Comparison of ENCODE assay signal across 28 cellular contexts in genomic region chr21:36784942-36785341, GRCh38.
DNase-seq lines count a peak whose midpoint lies in the region; ATAC-seq and TF ChIP-seq lines count a peak whose summit lies in the region.
"Had no signal": no experiment of that assay in that cellular context is flagged by ENCODE, and none has a peak within 500 bp of the region (broad histone marks: within the 10 kb centered on the region; RNA-seq: fewer than 3 reads in every experiment).

No MANE protein-coding gene starts in this region.

- H3K36me3 Mint-ChIP-seq in activated naive CD8-positive, alpha-beta T cell treated with anti-CD3 and anti-CD28 coated beads, Interleukin-2, amount 50 U/mL, for 24 hours (ENCODE audit: low read depth) = peaks cover 2% of the 10 kb centered on the region

- H3K9me3 Mint-ChIP-seq in activated naive CD8-positive, alpha-beta T cell treated with anti-CD3 and anti-CD28 coated beads, Interleukin-2, amount 50 U/mL, for 24 hours = no peaks in the 10 kb centered on the region
- H3K9me3 Mint-ChIP-seq: CD8-positive, alpha-beta memory T cell; central memory CD8-positive, alpha-beta T cell had no signal

- H2AFZ ChIP-seq in neuronal stem cell (ENCODE audit: low read length) = no peak overlapping the region

- H2BK120ac ChIP-seq in neuronal stem cell (ENCODE audit: low read depth, low read length) = no peak overlapping the region

- peak; percentile 100 for ATAC-seq in left ventricle myocardium superior
- no peak for ATAC-seq in activated naive CD8-positive, alpha-beta T cell treated with anti-CD3 and anti-CD28 coated beads, Interleukin-2, amount 50 U/mL, for 24 hours
- ATAC-seq: activated CD4-positive, alpha-beta T cell treated with anti-CD3 and anti-CD28 coated beads for 36 hours had no signal

- no peak overlapping the region for H4K8ac ChIP-seq in neuronal stem cell (ENCODE audit: low read depth, low read length)

- H3K9me3 ChIP-seq in neuronal stem cell (replicated peaks in 1 of 2; ENCODE audit: control insufficient read depth in 2 of 2, insufficient read depth in 1 of 2, low read depth in 1 of 2, low read length in 2 of 2) = peaks cover 0 to 8% of the 10 kb centered on the region in 2 donors
- H3K9me3 ChIP-seq: BE2C, tibial artery had no signal

- no CpG with 5 or more reads among the region's 12 CpGs for WGBS in neuronal stem cell (ENCODE audit: extremely low coverage in 2 of 2, insufficient read length in 2 of 2, insufficient replicate concordance in 1 of 2), 2 donors

- H3K18ac ChIP-seq in neuronal stem cell (ENCODE audit: low read length) = peak overlapping the region; percentile 31

- peaks cover 0 to 6% of the 10 kb centered on the region in 2 donors for H3K4me1 ChIP-seq in neuronal stem cell (ENCODE audit: control insufficient read depth in 2 of 2, insufficient read depth in 1 of 2, low read depth in 1 of 2, low read length in 2 of 2)
- H3K4me1 ChIP-seq: BE2C, tibial artery had no signal

- H3K4me3 Mint-ChIP-seq in activated naive CD8-positive, alpha-beta T cell treated with anti-CD3 and anti-CD28 coated beads, Interleukin-2, amount 50 U/mL, for 24 hours = no peak overlapping the region
- H3K4me3 Mint-ChIP-seq: activated CD4-positive, alpha-beta T cell treated with anti-CD3 and anti-CD28 coated beads for 36 hours; central memory CD8-positive, alpha-beta T cell had no signal

- H2AK5ac ChIP-seq in neuronal stem cell (ENCODE audit: low read depth, low read length) = no peak overlapping the region

- H3K14ac ChIP-seq in neuronal stem cell (ENCODE audit: low read length) = no peak overlapping the region

- H3K27ac ChIP-seq in coronary artery (no peak overlapping the region), neuronal stem cell (replicated peaks; ENCODE audit: low read length) (no peak overlapping the region)
- H3K27ac ChIP-seq: dorsolateral prefrontal cortex, SK-N-MC, tibial artery had no signal

- no peak for TF ChIP-seq CTCF in coronary artery (IDR thresholded peaks at IDR 0.05)

- no peaks in the 10 kb centered on the region for H3K79me1 ChIP-seq in neuronal stem cell (ENCODE audit: low read depth, low read length)

- H3K27ac Mint-ChIP-seq in activated naive CD8-positive, alpha-beta T cell treated with anti-CD3 and anti-CD28 coated beads, Interleukin-2, amount 50 U/mL, for 24 hours = no peak overlapping the region
- H3K27ac Mint-ChIP-seq: activated CD4-positive, alpha-beta T cell treated with anti-CD3 and anti-CD28 coated beads for 36 hours; CD8-positive, alpha-beta memory T cell had no signal

- no peak overlapping the region for H3K23ac ChIP-seq in neuronal stem cell (ENCODE audit: low read depth, low read length, poor library complexity)

- H2BK5ac ChIP-seq in neuronal stem cell (ENCODE audit: low read length) = no peak overlapping the region

- H3K27me3 ChIP-seq in neuronal stem cell (ENCODE audit: control insufficient read depth in 3 of 3, insufficient read depth in 3 of 3, low read depth in 1 of 3, low read length in 3 of 3) = no peaks in the 10 kb centered on the region
- H3K27me3 ChIP-seq: BE2C, dorsolateral prefrontal cortex, tibial artery had no signal

- H3K4me3 ChIP-seq in coronary artery (no peak overlapping the region), neuronal stem cell (ENCODE audit: low read length in 2 of 2) (no peak overlapping the region)
- H3K4me3 ChIP-seq: dorsolateral prefrontal cortex, SK-N-MC, skin epidermis, tibial artery had no signal

- no peaks in the 10 kb centered on the region for H3K27me3 Mint-ChIP-seq in activated naive CD8-positive, alpha-beta T cell treated with anti-CD3 and anti-CD28 coated beads, Interleukin-2, amount 50 U/mL, for 24 hours
- H3K27me3 Mint-ChIP-seq: activated CD4-positive, alpha-beta T cell treated with anti-CD3 and anti-CD28 coated beads for 36 hours; CD8-positive, alpha-beta memory T cell; central memory CD8-positive, alpha-beta T cell had no signal

- H3K36me3 ChIP-seq in neuronal stem cell (replicated peaks in 1 of 2; ENCODE audit: control insufficient read depth in 2 of 2, insufficient read depth in 2 of 2, low read length in 2 of 2) = no peaks in the 10 kb centered on the region
- H3K36me3 ChIP-seq: BE2C had no signal

- intact Hi-C loops in left ventricle myocardium superior (cut with micrococcal nuclease) = no loop called here

- H4K91ac ChIP-seq in neuronal stem cell (ENCODE audit: low read depth, low read length, poor library complexity) = no peak overlapping the region

- peak; percentile 36 for DNase-seq in HPDE6-E6E7 (ENCODE audit: extremely low spot score)
- DNase-seq in coronary artery (ENCODE audit: low spot score) = peak; percentile 50
- peak; percentile 82 for DNase-seq in left ventricle myocardium superior
- DNase-seq in neuronal stem cell (ENCODE audit: low spot score) = no peak
- no peak for DNase-seq in NCI-H2171 treated with DMSO at 0.1 percent for 48 hours (lab: John Stamatoyannopoulos, UW)
- DNase-seq in activated CD4-positive, alpha-beta T cell treated with anti-CD3 and anti-CD28 coated beads for 48 hours = no peak
- DNase-seq in activated naive CD8-positive, alpha-beta T cell treated with anti-CD3 and anti-CD28 coated beads, Interleukin-2, amount 50 U/mL, for 24 hours = no peak
- DNase-seq: ACHN; activated CD4-positive, alpha-beta T cell treated with anti-CD3 and anti-CD28 coated beads for 36 hours; activated CD8-positive, alpha-beta memory T cell treated with anti-CD3 and anti-CD28 coated beads for 24 hours; activated gamma-delta T cell treated with Interleukin-2 at 50 U/mL for 16 hours; activated T-cell treated with anti-CD3 and anti-CD28 coated beads, Interleukin-2, amount 50 U/mL, for 1 hour; BE2C; CD8-positive, alpha-beta memory T cell; DMS153; dorsolateral prefrontal cortex; glutamatergic neuron; GOT3; NCI-H1048; NCI-H1694 treated with DMSO at 0.1 percent for 48 hours; NCI-H2171; NCI-H524 treated with DMSO at 0.1 percent for 48 hours; nucleus accumbens; T-helper 2 cell; tibial artery had no signal

- no peaks in the 10 kb centered on the region for H3K4me1 Mint-ChIP-seq in activated naive CD8-positive, alpha-beta T cell treated with anti-CD3 and anti-CD28 coated beads, Interleukin-2, amount 50 U/mL, for 24 hours
- H3K4me1 Mint-ChIP-seq: activated CD4-positive, alpha-beta T cell treated with anti-CD3 and anti-CD28 coated beads for 36 hours had no signal

- no peak overlapping the region for H3K9ac ChIP-seq in neuronal stem cell (ENCODE audit: low read depth, low read length, poor library complexity)

- no peak overlapping the region for H3K4me2 ChIP-seq in neuronal stem cell (ENCODE audit: insufficient read depth, low read length, poor library complexity, severe bottlenecking)

- H2BK12ac ChIP-seq in neuronal stem cell (ENCODE audit: low read length) = no peak overlapping the region

- H2BK15ac ChIP-seq in neuronal stem cell (ENCODE audit: low read length) = no peak overlapping the region

- H3K4ac ChIP-seq in neuronal stem cell (ENCODE audit: low read length) = no peak overlapping the region

Comparison
In these comparisons a context has a peak if more than half of its experiments do, and no peak if none do; other contexts are left out.
1. DNase-seq: peak in HPDE6-E6E7 (single experiment), coronary artery (single experiment) and left ventricle myocardium superior (single experiment); none in neuronal stem cell (single experiment), NCI-H2171 treated with DMSO at 0.1 percent for 48 hours (single experiment), activated CD4-positive, alpha-beta T cell treated with anti-CD3 and anti-CD28 coated beads for 48 hours (single experiment) and activated naive CD8-positive, alpha-beta T cell treated with anti-CD3 and anti-CD28 coated beads, Interleukin-2, amount 50 U/mL, for 24 hours (single experiment).